In genomic region chr1:29122987-29123870, GRCh38 we compare ENCODE assay signal across 8 cellular contexts. TPM values are rescaled to one million over a fixed set of nuclear protein-coding genes. Genes with fewer than 3 reads are reported as not detected.
DNase-seq lines count a peak whose midpoint lies in the region; ATAC-seq and TF ChIP-seq lines count a peak whose summit lies in the region.

No MANE protein-coding gene starts in this region.

- H3K79me2 ChIP-seq in MM.1S (ENCODE audit: low read length) (no peaks in the 10 kb centered on the region), mammary epithelial cell (ENCODE audit: insufficient read depth, low read length) (no peaks in the 10 kb centered on the region)

- TF ChIP-seq CTCF in MM.1S (IDR thresholded peaks at IDR 0.05; ENCODE audit: low read length) (no peak), mammary epithelial cell (conservative IDR thresholded peaks at IDR 0.05 in 1 of 2, IDR thresholded peaks at IDR 0.05 in 1 of 2; ENCODE audit: extremely low read depth in 1 of 2, insufficient read depth in 1 of 2, low read depth in 1 of 2, low read length in 2 of 2) (no peak), left lung (IDR thresholded peaks at IDR 0.05) (no peak), thoracic aorta (IDR thresholded peaks at IDR 0.05) (no peak)

- H3F3A ChIP-seq in MM.1S (ENCODE audit: insufficient read depth, low read length): no peaks in the 10 kb centered on the region

- H4K20me1 ChIP-seq in BLaER1: peaks cover 67% of the 10 kb centered on the region
- H4K20me1 ChIP-seq in MM.1S (ENCODE audit: insufficient read depth, low read length): no peaks in the 10 kb centered on the region
- H4K20me1 ChIP-seq in mammary epithelial cell (ENCODE audit: insufficient read depth, low read length): no peaks in the 10 kb centered on the region

- H2AFZ ChIP-seq in MM.1S (ENCODE audit: low read length): no peak overlapping the region
- H2AFZ ChIP-seq in mammary epithelial cell (ENCODE audit: low read depth, low read length): peak overlapping the region; percentile 74

- H3K27me3 ChIP-seq in BLaER1 (peaks cover 86% of the 10 kb centered on the region), MM.1S (replicated peaks; ENCODE audit: insufficient read depth, low read length) (peaks cover 31% of the 10 kb centered on the region), mammary epithelial cell (ENCODE audit: insufficient read depth, low read length) (peaks cover 11% of the 10 kb centered on the region), left lung (peaks cover 29 to 79% of the 10 kb centered on the region in 2 donors), thoracic aorta (replicated peaks; ENCODE audit: insufficient read depth) (no peaks in the 10 kb centered on the region)

- H3K27ac ChIP-seq in BLaER1: no peak overlapping the region
- no peak overlapping the region for H3K27ac ChIP-seq in MM.1S (ENCODE audit: low read length)
- H3K27ac ChIP-seq in mammary epithelial cell (ENCODE audit: insufficient read depth, low read depth, low read length): no peak overlapping the region
- peak overlapping the region; percentile 58 to 91 for H3K27ac ChIP-seq in left lung
- peak overlapping the region; percentile 100 for H3K27ac ChIP-seq in thoracic aorta

- H3K4me2 ChIP-seq in BLaER1 (peak overlapping the region; percentile 96), MM.1S (ENCODE audit: low read depth, low read length) (peak overlapping the region; percentile 50; the same call in 1 of the 2 replicates), mammary epithelial cell (ENCODE audit: insufficient read depth, low read depth, low read length) (peak overlapping the region; percentile 90)

- peaks cover 17% of the 10 kb centered on the region for H3K36me3 ChIP-seq in BLaER1
- no peaks in the 10 kb centered on the region for H3K36me3 ChIP-seq in MM.1S (replicated peaks; ENCODE audit: insufficient read depth, low read length)
- no peaks in the 10 kb centered on the region for H3K36me3 ChIP-seq in mammary epithelial cell (ENCODE audit: insufficient read depth, low read length)
- H3K36me3 ChIP-seq in left lung: peaks cover 0 to 9% of the 10 kb centered on the region in 2 donors
- H3K36me3 ChIP-seq in thoracic aorta: no peaks in the 10 kb centered on the region

- ATAC-seq in left lung: peak; percentile 6
- ATAC-seq in thoracic aorta (ENCODE audit: insufficient number of reproducible peaks, low FRiP score, low read depth): no peak
- ATAC-seq in HG02763 (IDR thresholded peaks at IDR 0.05; ENCODE audit: unreplicated experiment): no peak
- no peak for ATAC-seq in HG03439 (IDR thresholded peaks at IDR 0.05; ENCODE audit: unreplicated experiment)

- DNase-seq in MM.1S (no peak), mammary epithelial cell (no peak), left lung (peak in 1 of 2 donors; percentile 40), thoracic aorta (ENCODE audit: low spot score) (no peak), H4 (ENCODE audit: low spot score) (no peak)

- H3K4me3 ChIP-seq in BLaER1: no peak overlapping the region
- peak overlapping the region; percentile 34; the same call in 1 of the 2 replicates for H3K4me3 ChIP-seq in MM.1S (ENCODE audit: low read length)
- H3K4me3 ChIP-seq in mammary epithelial cell (replicated peaks in 1 of 3; ENCODE audit: insufficient read depth in 1 of 3, low read depth in 2 of 3, low read length in 3 of 3): peak overlapping the region in 1 of 3 experiments; percentile 13
- H3K4me3 ChIP-seq in left lung: peak overlapping the region; percentile 34 to 54
- H3K4me3 ChIP-seq in thoracic aorta: peak overlapping the region; percentile 97

- CTCF ChIA-PET in mammary epithelial cell (lab: Charles Lee; ENCODE audit: low non-redundant PET): no interaction called here

- no peak overlapping the region for H3K9ac ChIP-seq in BLaER1
- H3K9ac ChIP-seq in MM.1S (ENCODE audit: low read length): no peak overlapping the region
- no peak overlapping the region for H3K9ac ChIP-seq in mammary epithelial cell (ENCODE audit: insufficient read depth, low read length)

- no peaks in the 10 kb centered on the region for H3K9me2 ChIP-seq in MM.1S (replicated peaks; ENCODE audit: insufficient read depth, low read length)

- WGBS in mammary epithelial cell (ENCODE audit: low coverage, missing lambda C conversion rate): 31% methylated on average over 23 of the region's 70 CpGs

- H3K4me1 ChIP-seq in BLaER1 (peaks cover 20% of the 10 kb centered on the region), MM.1S (ENCODE audit: low read length) (no peaks in the 10 kb centered on the region), mammary epithelial cell (ENCODE audit: insufficient read depth, low read length) (peaks cover 20% of the 10 kb centered on the region), left lung (peaks cover 20 to 43% of the 10 kb centered on the region in 2 donors), thoracic aorta (ENCODE audit: control insufficient read depth in 1 of 2, low read depth in 2 of 2) (peaks cover 13 to 48% of the 10 kb centered on the region in 2 donors)

- intact Hi-C loops in mammary epithelial cell (cut with micrococcal nuclease) (no loop called here), left lung (cut with DNase I) (no loop called here)

- dilution Hi-C loops in mammary epithelial cell (cut with HindIII; ENCODE audit: low sequenced_read_pairs): no loop called here

- H3K9me3 ChIP-seq in BLaER1 (no peaks in the 10 kb centered on the region), MM.1S (replicated peaks; ENCODE audit: insufficient read depth, low read length) (no peaks in the 10 kb centered on the region), mammary epithelial cell (replicated peaks; ENCODE audit: insufficient read depth, low read length) (no peaks in the 10 kb centered on the region), left lung (no peaks in the 10 kb centered on the region), thoracic aorta (no peaks in the 10 kb centered on the region)

- no TSS peak for BruUV-seq in mammary epithelial cell (replicated peaks; lab: Mats Ljungman, UMichigan)

- in situ Hi-C loops in mammary epithelial cell (cut with MboI; ENCODE audit: low sequenced_read_pairs in 2 of 2): no loop called here

RNA-seq across cellular contexts. Expression of gene TMEM200B, which starts 0.5 kb away (rescaled TPM):
- total RNA-seq in mammary epithelial cell: under 1 TPM in 1 of 2 donors, not detected in 1; 0.33 TPM
- polyA plus RNA-seq in mammary epithelial cell: 0.25 TPM
- not detected for polyA minus RNA-seq in mammary epithelial cell
- 1 to 10 TPM; 5.7 to 6.2 TPM for total RNA-seq in left lung
- 10 to 100 TPM; 20.8 to 31.4 TPM for total RNA-seq in thoracic aorta
- 0.08 and 0.17 TPM in 2 replicates for total RNA-seq in H4 (2014; rRNA removed; shearing (Covaris generic))

RNA-seq across cellular contexts. Expression of gene SRSF4, which starts 58.5 kb away (rescaled TPM):
- total RNA-seq in mammary epithelial cell: 10 to 100 TPM; 22.5 to 93.1 TPM
- 42.9 TPM for polyA plus RNA-seq in mammary epithelial cell
- 22.4 TPM for polyA minus RNA-seq in mammary epithelial cell
- total RNA-seq in left lung: 10 to 100 TPM; 66.0 to 70.0 TPM
- total RNA-seq in thoracic aorta: 10 to 100 TPM; 52.5 to 96.4 TPM
- total RNA-seq in H4 (2014; rRNA removed; shearing (Covaris generic)): 28.9 and 29.3 TPM in 2 replicates

Comparison
In these comparisons a context has a peak if more than half of its experiments do, and no peak if none do; other contexts are left out.
1. H3K27ac ChIP-seq: peak in left lung (2 of 2) and thoracic aorta (2 of 2); none in BLaER1 (single experiment), MM.1S (single experiment) and mammary epithelial cell (single experiment).
2. Peak in every context shown above with its lines, with median percentiles within 50 percentile points of each other: H3K4me2 ChIP-seq.